In genomic region chr13:29125145-29125933, GRCh38 we compare ENCODE assay signal across 10 cellular contexts.
DNase-seq lines count a peak whose midpoint lies in the region; ATAC-seq and FAIRE-seq lines count a peak whose summit lies in the region.
"Had no signal": no experiment of that assay in that cellular context is flagged by ENCODE, and none has a peak within 500 bp of the region (broad histone marks: within the 10 kb centered on the region; RNA-seq: fewer than 3 reads in every experiment).

No MANE protein-coding gene starts in this region.

- peak overlapping the region; percentile 63 for H3K27ac ChIP-seq in KOPT-K1 (ENCODE audit: low read depth, low read length, poor library complexity, severe bottlenecking)
- H3K27ac ChIP-seq: parathyroid adenoma had no signal

- H3K4me1 Mint-ChIP-seq in activated CD8-positive, alpha-beta memory T cell treated with anti-CD3 and anti-CD28 coated beads, Interleukin-2, amount 10 ng/mL, durations not matched to agents 7 days and 5 days = peaks cover 13% of the 10 kb centered on the region

- CTCF ChIA-PET in activated CD8-positive, alpha-beta memory T cell treated with anti-CD3 and anti-CD28 coated beads, Interleukin-2, amount 10 ng/mL, durations not matched to agents 7 days and 5 days (lab: Charles Lee) = no interaction called here

- H3K27me3 Mint-ChIP-seq in activated CD8-positive, alpha-beta memory T cell treated with anti-CD3 and anti-CD28 coated beads, Interleukin-2, amount 10 ng/mL, durations not matched to agents 7 days and 5 days = no peaks in the 10 kb centered on the region

- peak overlapping the region; percentile 10 for H3K4me3 Mint-ChIP-seq in activated CD8-positive, alpha-beta memory T cell treated with anti-CD3 and anti-CD28 coated beads, Interleukin-2, amount 10 ng/mL, durations not matched to agents 7 days and 5 days
- H3K4me3 Mint-ChIP-seq: activated naive CD8-positive, alpha-beta T cell had no signal

- H3K36me3 ChIP-seq in KOPT-K1 (ENCODE audit: insufficient read depth, low read length) = no peaks in the 10 kb centered on the region

- FAIRE-seq in HTR-8/SVneo (lab: Jason Lieb, UNC) = no peak

- no peaks in the 10 kb centered on the region for H3K36me3 Mint-ChIP-seq in activated CD8-positive, alpha-beta memory T cell treated with anti-CD3 and anti-CD28 coated beads, Interleukin-2, amount 10 ng/mL, durations not matched to agents 7 days and 5 days
- H3K36me3 Mint-ChIP-seq: activated naive CD8-positive, alpha-beta T cell had no signal

- no peak for DNase-seq in activated CD8-positive, alpha-beta memory T cell treated with anti-CD3 and anti-CD28 coated beads, Interleukin-2, amount 10 ng/mL, durations not matched to agents 7 days and 5 days
- DNase-seq in activated CD8-positive, alpha-beta memory T cell treated with anti-CD3 and anti-CD28 coated beads, Interleukin-2, amount 50 U/mL, for 4 hours = no peak
- no peak for DNase-seq in stimulated activated naive CD8-positive, alpha-beta T cell treated with anti-CD3 and anti-CD28 coated beads, Interleukin-15, Interleukin-2, amounts not matched to agents 100 U/mL and 50 U/mL, for 24 hours
- DNase-seq in HTR-8/SVneo (ENCODE audit: insufficient read length, low spot score) (no peak), AG08396 (ENCODE audit: low spot score) (no peak), SKM-1 (lab: John Stamatoyannopoulos, UW; ENCODE audit: unreplicated experiment) (no peak)

- ATAC-seq in activated CD8-positive, alpha-beta memory T cell treated with anti-CD3 and anti-CD28 coated beads, Interleukin-2, amount 10 ng/mL, durations not matched to agents 7 days and 5 days = peak; percentile 82
- ATAC-seq in HG02588 (IDR thresholded peaks at IDR 0.05; ENCODE audit: unreplicated experiment) = peak; percentile 57
- ATAC-seq in stimulated activated naive CD8-positive, alpha-beta T cell treated with anti-CD3 and anti-CD28 coated beads, Interleukin-15, Interleukin-2, amounts not matched to agents 100 U/mL and 50 U/mL, for 24 hours = peak; percentile 36

- no peaks in the 10 kb centered on the region for H3K9me3 Mint-ChIP-seq in activated CD8-positive, alpha-beta memory T cell treated with anti-CD3 and anti-CD28 coated beads, Interleukin-2, amount 10 ng/mL, durations not matched to agents 7 days and 5 days (ENCODE audit: low read depth)

- H3K9me3 ChIP-seq in KOPT-K1 (ENCODE audit: insufficient read depth, low read length, poor library complexity, severe bottlenecking) = no peaks in the 10 kb centered on the region

- peak overlapping the region; percentile 76 for H3K27ac Mint-ChIP-seq in activated CD8-positive, alpha-beta memory T cell treated with anti-CD3 and anti-CD28 coated beads, Interleukin-2, amount 10 ng/mL, durations not matched to agents 7 days and 5 days
- H3K27ac Mint-ChIP-seq: activated naive CD8-positive, alpha-beta T cell had no signal
